ENCODE assay signal across 1 cellular context in genomic region chr2:91476244-91476935, GRCh38.
TF ChIP-seq lines count a peak whose summit lies in the region.
"Not testable (repeated sequence)": the region's sequence is repeated elsewhere in the genome, so short reads cannot be mapped to it uniquely, and the experiment has no call there.

No MANE protein-coding gene starts in this region.

TF ChIP-seq in HepG2, 621 proteins besides CTCF, POLR2A, EP300 and RAD21:
- TF ChIP-seq EZH2 (conservative IDR thresholded peaks at IDR 0.05; ENCODE audit: low read depth, low read length) (peak; percentile 98), CBX2 (IDR thresholded peaks at IDR 0.05; ENCODE audit: low read depth, low read length) (0 out of 2 replicates have a peak, but pooled peaks have one; percentile 9), MTF2 (CRISPR knock-in tag; IDR thresholded peaks at IDR 0.05; ENCODE audit: borderline replicate concordance) (0 out of 2 replicates have a peak, but pooled peaks have one; percentile 14)
- not testable (repeated sequence) for TF ChIP-seq CBX2 (CRISPR knock-in tag; IDR thresholded peaks at IDR 0.05; ENCODE audit: low read depth)
